8 cellular contexts compared by ENCODE assay signal in the genomic region with DNA sequence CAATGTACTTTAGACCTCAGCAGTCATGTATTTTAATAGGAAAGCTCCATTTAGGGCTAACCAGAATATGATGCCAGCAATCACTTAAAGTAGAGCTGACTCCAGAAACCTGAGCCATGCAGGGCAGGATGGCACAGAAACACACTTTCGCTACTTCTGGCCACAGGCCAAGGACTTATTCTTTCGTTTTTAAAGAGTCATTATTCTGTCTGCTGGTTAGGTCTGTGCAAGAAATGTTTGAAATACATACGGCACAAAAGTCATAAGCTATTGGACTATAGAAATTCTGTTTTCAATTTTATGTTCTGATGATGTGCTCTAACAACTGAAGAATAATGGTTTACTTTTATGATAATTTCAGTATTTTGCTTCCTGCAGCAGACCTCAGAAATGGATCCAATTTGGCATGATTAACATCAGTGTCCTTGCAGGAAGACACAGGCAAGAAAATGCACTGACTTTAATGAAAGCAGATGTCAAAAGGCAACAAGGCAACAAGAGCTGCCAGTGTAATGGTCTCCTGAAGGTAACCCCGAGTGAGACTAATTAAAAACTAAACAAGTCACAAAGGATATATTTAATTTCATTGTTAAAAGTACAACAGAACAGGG.
DNase-seq lines count a peak whose midpoint lies in the region; ATAC-seq and TF ChIP-seq lines count a peak whose summit lies in the region.

No MANE protein-coding gene starts in this region.

- H3K4me3 Mint-ChIP-seq in MCF 10A (ENCODE audit: unreplicated experiment), result peak overlapping the region; percentile 65

- H3K36me3 ChIP-seq in muscle layer of duodenum (ENCODE audit: control insufficient read depth in 1 of 2, insufficient read depth in 2 of 2, low read length in 2 of 2), result no peaks in the 10 kb centered on the region

- H3K4me3 ChIP-seq in AG04450 (ENCODE audit: low read depth, low read length), result peak overlapping the region; percentile 47
- peak overlapping the region; percentile 63 to 64 for H3K4me3 ChIP-seq in muscle layer of duodenum (ENCODE audit: low read depth in 1 of 2, low read length in 2 of 2)

- ATAC-seq in HG02852 (IDR thresholded peaks at IDR 0.05; ENCODE audit: unreplicated experiment) (no peak), HG03108 (IDR thresholded peaks at IDR 0.05; ENCODE audit: unreplicated experiment) (no peak)

- no peaks in the 10 kb centered on the region for H3K27me3 ChIP-seq in AG04450 (ENCODE audit: control insufficient read depth, insufficient read depth, low read length)
- H3K27me3 ChIP-seq in muscle layer of duodenum (ENCODE audit: low read depth, low read length), result no peaks in the 10 kb centered on the region

- H3K9me3 ChIP-seq in AG04450 (ENCODE audit: control insufficient read depth, insufficient read depth, low read length) (no peaks in the 10 kb centered on the region), muscle layer of duodenum (ENCODE audit: control insufficient read depth in 1 of 2, low read length in 2 of 2) (no peaks in the 10 kb centered on the region)

- CTCF ChIA-PET in AG04450 (lab: Charles Lee) (interaction anchor here (1.2 to 3.3 kb wide), 6 partner anchors 10 to 179 kb away, joined by 3 to 17 read pairs (median 6); no protein-coding TSS in a partner anchor), MCF 10A (lab: Yijun Ruan, JAX) (interaction anchor here (0.6 to 1.6 kb wide), 5 partner anchors 29 to 110 kb away, joined by 3 to 7 read pairs (median 5); no protein-coding TSS in a partner anchor)

- H3K36me3 Mint-ChIP-seq in MCF 10A (ENCODE audit: insufficient read depth, unreplicated experiment), result no peaks in the 10 kb centered on the region

- peaks cover 7% of the 10 kb centered on the region for H3K4me1 Mint-ChIP-seq in MCF 10A (ENCODE audit: insufficient read depth, unreplicated experiment)

- intact Hi-C loops in MCF 10A (cut with micrococcal nuclease), result no loop called here

- H3K27ac Mint-ChIP-seq in MCF 10A (ENCODE audit: low read depth, unreplicated experiment), result no peak overlapping the region

- H3K4me1 ChIP-seq in muscle layer of duodenum (ENCODE audit: control insufficient read depth in 1 of 2, insufficient read depth in 2 of 2, low read length in 2 of 2), result no peaks in the 10 kb centered on the region

- no TSS peak for BruUV-seq in MCF 10A (replicated peaks; lab: Mats Ljungman, UMichigan)

- POLR2A ChIA-PET in AG04450 (lab: Yijun Ruan, JAX), result no interaction called here
- POLR2A ChIA-PET in MCF 10A (lab: Yijun Ruan, JAX), result interaction anchor here (0.6 to 2.1 kb wide), 8 partner anchors 11 to 142 kb away, joined by 3 to 5 read pairs (median 3); partner anchors contain the start of gene CHN1

- no peaks in the 10 kb centered on the region for H3K9me3 Mint-ChIP-seq in MCF 10A (ENCODE audit: unreplicated experiment)

- H3K27ac ChIP-seq in AG04450 (ENCODE audit: low read depth, low read length) (no peak overlapping the region), muscle layer of duodenum (ENCODE audit: low read length) (no peak overlapping the region)

- DNase-seq in AG04450 (ENCODE audit: low read depth, low spot score), result no peak
- peak; percentile 64 for DNase-seq in NCI-H1105 (lab: John Stamatoyannopoulos, UW)
- peak; percentile 73 for DNase-seq in MCF 10A (ENCODE audit: unreplicated experiment)
- DNase-seq in cerebellum (ENCODE audit: low spot score), result no peak
- DNase-seq in NAMALWA (ENCODE audit: low spot score), result no peak

- no peak for TF ChIP-seq CTCF in AG04450 (IDR thresholded peaks at IDR 0.05; ENCODE audit: low read depth, low read length)
- TF ChIP-seq CTCF in MCF 10A (IDR thresholded peaks at IDR 0.05; ENCODE audit: unreplicated experiment), result no peak

- H3K27me3 Mint-ChIP-seq in MCF 10A (ENCODE audit: insufficient read depth, unreplicated experiment), result no peaks in the 10 kb centered on the region

Comparison
In these comparisons a context has a peak if more than half of its experiments do, and no peak if none do; other contexts are left out.
1. DNase-seq: peak in NCI-H1105 (single experiment) and MCF 10A (single experiment); none in AG04450 (single experiment), cerebellum (single experiment) and NAMALWA (single experiment).